ENCODE assay signal across 15 cellular contexts in genomic region chr5:176822041-176822425, GRCh38. TPM values are rescaled to one million over a fixed set of nuclear protein-coding genes. Genes with fewer than 3 reads are reported as not detected.
DNase-seq lines count a peak whose midpoint lies in the region; ATAC-seq, FAIRE-seq and TF ChIP-seq lines count a peak whose summit lies in the region.
"Had no signal": no experiment of that assay in that cellular context is flagged by ENCODE, and none has a peak within 500 bp of the region (broad histone marks: within the 10 kb centered on the region; RNA-seq: fewer than 3 reads in every experiment).

No MANE protein-coding gene starts in this region.

- DNase-seq in COR-L47 (lab: John Stamatoyannopoulos, UW) (peak; percentile 63), HT-29 (ENCODE audit: low spot score) (peak; percentile 36), PC-9 (no peak), keratinocyte (ENCODE audit: low read depth, low spot score) (no peak), HTR-8/SVneo (ENCODE audit: insufficient read length, low spot score) (no peak), A673 (ENCODE audit: low spot score) (no peak)
- DNase-seq: CD4-positive, CD25-positive, alpha-beta regulatory T cell; H7; NCI-H1436 treated with DMSO at 0.1 percent for 48 hours; NCI-H2029 treated with DMSO at 0.1 percent for 48 hours; NCI-H524; Peyer's patch; SHP77 treated with DMSO at 0.1 percent for 48 hours had no signal

- BruUV-seq in PC-9 (replicated peaks; lab: Mats Ljungman, UMichigan): no TSS peak
- no TSS peak for BruUV-seq in A673 (replicated peaks; lab: Mats Ljungman, UMichigan)

- no peaks in the 10 kb centered on the region for H3K36me3 ChIP-seq in PC-9 (ENCODE audit: low read depth)
- no peaks in the 10 kb centered on the region for H3K36me3 ChIP-seq in keratinocyte (ENCODE audit: control insufficient read depth in 2 of 2, extremely low read depth in 1 of 2, insufficient read depth in 2 of 2, low read length in 2 of 2)
- no peaks in the 10 kb centered on the region for H3K36me3 ChIP-seq in A673 (ENCODE audit: insufficient read depth, low read length, poor library complexity, severe bottlenecking)
- H3K36me3 ChIP-seq: Peyer's patch had no signal

- H3K9me3 ChIP-seq in PC-9 (ENCODE audit: insufficient read depth, low read depth) (no peaks in the 10 kb centered on the region), keratinocyte (ENCODE audit: control insufficient read depth, low read depth, low read length) (no peaks in the 10 kb centered on the region), A673 (ENCODE audit: low read depth, low read length, poor library complexity, severe bottlenecking) (no peaks in the 10 kb centered on the region)
- H3K9me3 ChIP-seq: Peyer's patch had no signal

- H3K79me2 ChIP-seq in PC-9 (ENCODE audit: low read depth) (peaks cover 9% of the 10 kb centered on the region; the same call in 1 of the 2 replicates), keratinocyte (ENCODE audit: control insufficient read depth, insufficient read depth, low read length) (no peaks in the 10 kb centered on the region)

- H3K4me2 ChIP-seq in PC-9: peak overlapping the region; percentile 85
- H3K4me2 ChIP-seq in keratinocyte (ENCODE audit: control insufficient read depth, extremely low read depth, insufficient read depth, low read depth, low read length): peak overlapping the region; percentile 25

- no peak for TF ChIP-seq CTCF in PC-9 (conservative IDR thresholded peaks at IDR 0.05)
- no peak for TF ChIP-seq CTCF in keratinocyte (optimal IDR thresholded peaks at IDR 0.05 in 1 of 3, IDR thresholded peaks at IDR 0.05 in 1 of 3, conservative IDR thresholded peaks at IDR 0.05 in 1 of 3; ENCODE audit: extremely low read depth in 1 of 3, insufficient read depth in 2 of 3, low read length in 3 of 3)
- TF ChIP-seq CTCF in A673 (conservative IDR thresholded peaks at IDR 0.05; ENCODE audit: low read depth, low read length): no peak

- ATAC-seq in HG03439 (IDR thresholded peaks at IDR 0.05; ENCODE audit: unreplicated experiment): no peak

- dilution Hi-C loops in keratinocyte (cut with MboI; ENCODE audit: extremely low pct_ligation_motif_present, low sequenced_read_pairs): no loop called here

- H3K9ac ChIP-seq in keratinocyte (ENCODE audit: control insufficient read depth, extremely low read depth, insufficient read depth, low read length): no peak overlapping the region

- H3F3A ChIP-seq in PC-9 (ENCODE audit: insufficient read depth, low read depth): peaks cover 30% of the 10 kb centered on the region

- no peaks in the 10 kb centered on the region for H3K27me3 ChIP-seq in PC-9 (ENCODE audit: insufficient read depth, low read depth)
- peaks cover 24% of the 10 kb centered on the region for H3K27me3 ChIP-seq in keratinocyte (ENCODE audit: control insufficient read depth, extremely low read depth, insufficient read depth, low read length)
- no peaks in the 10 kb centered on the region for H3K27me3 ChIP-seq in A673 (replicated peaks; ENCODE audit: insufficient read depth, low read depth, low read length, poor library complexity)

- intact Hi-C loops in PC-9 (cut with micrococcal nuclease; ENCODE audit: unreplicated experiment) (loop anchor here (1.0 to 10.0 kb wide), 9 partner anchors 11 to 437 kb away; partner anchors contain the start of genes CLTB, FGFR4, HIGD2A and NOP16), A673 (cut with micrococcal nuclease; ENCODE audit: unreplicated experiment) (no loop called here)

- H2AFZ ChIP-seq in PC-9 (no peak overlapping the region), keratinocyte (ENCODE audit: control insufficient read depth, low read length) (no peak overlapping the region)

- peaks cover 2% of the 10 kb centered on the region for H3K9me1 ChIP-seq in keratinocyte (ENCODE audit: control insufficient read depth, extremely low read depth, insufficient read depth, low read length)

- CTCF ChIA-PET in PC-9 (lab: Charles Lee): interaction anchor here (0.6 kb wide), 1 partner anchor 100 kb away, joined by 4 read pairs; no protein-coding TSS in a partner anchor
- CTCF ChIA-PET in A673 (lab: Charles Lee): no interaction called here

- POLR2A ChIA-PET in PC-9 (lab: Charles Lee; ENCODE audit: unreplicated experiment): interaction anchor here (0.6 kb wide), 2 partner anchors 262 to 656 kb away, joined by 3 read pairs; no protein-coding TSS in a partner anchor
- POLR2A ChIA-PET in A673 (lab: Charles Lee; ENCODE audit: low non-redundant PET): no interaction called here

- FAIRE-seq in keratinocyte (lab: Jason Lieb, UNC): no peak
- no peak for FAIRE-seq in HTR-8/SVneo (lab: Jason Lieb, UNC)

- no peaks in the 10 kb centered on the region for H3K9me2 ChIP-seq in PC-9 (ENCODE audit: insufficient read depth)

- H4K20me1 ChIP-seq in PC-9 (ENCODE audit: insufficient read depth) (no peaks in the 10 kb centered on the region), keratinocyte (ENCODE audit: control insufficient read depth, extremely low read depth, insufficient read depth, low read length) (no peaks in the 10 kb centered on the region)

- H3K4me1 ChIP-seq in PC-9 (replicated peaks; ENCODE audit: insufficient read depth): peaks cover 40% of the 10 kb centered on the region
- H3K4me1 ChIP-seq in keratinocyte (ENCODE audit: control insufficient read depth, extremely low read depth, insufficient read depth, low read length): peaks cover 20% of the 10 kb centered on the region
- no peaks in the 10 kb centered on the region for H3K4me1 ChIP-seq in A673 (ENCODE audit: insufficient read depth, low read length, poor library complexity, severe bottlenecking)

- H3K27ac ChIP-seq in PC-9 (peak overlapping the region; percentile 99), keratinocyte (ENCODE audit: control insufficient read depth, insufficient read depth, low read length) (no peak overlapping the region), A673 (ENCODE audit: low read depth, low read length, poor library complexity, severe bottlenecking) (no peak overlapping the region)
- H3K27ac ChIP-seq: Peyer's patch had no signal

- H3K4me3 ChIP-seq in PC-9 (no peak overlapping the region; the same call in 1 of the 2 replicates), keratinocyte (ENCODE audit: control insufficient read depth in 2 of 3, extremely low read depth in 1 of 3, insufficient read depth in 2 of 3, low read depth in 1 of 3, low read length in 3 of 3) (no peak overlapping the region), A673 (ENCODE audit: low read depth, low read length, poor library complexity, severe bottlenecking) (no peak overlapping the region)
- H3K4me3 ChIP-seq: Peyer's patch had no signal

RNA-seq across cellular contexts. Expression of gene UNC5A, which starts 11.7 kb away (rescaled TPM):
- 0.28 and 0.60 TPM in 2 replicates for total RNA-seq in HT-29 (2014; rRNA removed; shearing (Covaris generic))
- total RNA-seq in PC-9 (2021) (3.1 and 3.6 TPM in 2 replicates), A673 (2021) (7.5 and 7.8 TPM in 2 replicates)
- 0.03 to 0.05 TPM in 2 of 3 replicates, not detected in the other for polyA plus RNA-seq in keratinocyte
- polyA plus RNA-seq in keratinocyte (2011; ENCODE audit: low read depth): not detected
- 0.02 and 0.10 TPM in 2 replicates for polyA plus RNA-seq in keratinocyte (2011; cell fraction: cytosol; rRNA removed)
- polyA plus RNA-seq in keratinocyte (2011; cell fraction: nucleus; rRNA removed): 0.10 and 0.12 TPM in 2 replicates
- 0.09 TPM in 1 of 2 replicates, not detected in the other for polyA plus RNA-seq in keratinocyte (2012; ENCODE audit: low replicate concordance)
- polyA minus RNA-seq in keratinocyte: not detected in 3 replicates
- polyA minus RNA-seq in keratinocyte (2011; cell fraction: cytosol; rRNA and poly(A)+ RNA removed): not detected
- 0.21 and 0.47 TPM in 2 replicates for polyA minus RNA-seq in keratinocyte (2011; cell fraction: nucleus; rRNA and poly(A)+ RNA removed)
- total RNA-seq: CD4-positive, CD25-positive, alpha-beta regulatory T cell; T-helper 1 cell treated with Interleukin-12 subunit alpha and Interleukin-12 subunit beta and Interleukin-4 antibody, amounts not matched to agents 30 ng/mL and 1 ng/mL, for 36 hours had no signal
- polyA plus RNA-seq: CD4-positive, CD25-positive, alpha-beta regulatory T cell had no signal

Comparison
In these comparisons a context has a peak if more than half of its experiments do, and no peak if none do; other contexts are left out.
1. DNase-seq: peak in COR-L47 (single experiment) and HT-29 (single experiment); none in PC-9 (0 of 2), keratinocyte (single experiment), HTR-8/SVneo (single experiment) and A673 (single experiment).